In genomic region chr2:187576906-187577305, GRCh38 we compare ENCODE assay signal across 24 cellular contexts. TPM values are rescaled to one million over a fixed set of nuclear protein-coding genes. Genes with fewer than 3 reads are reported as not detected.
DNase-seq lines count a peak whose midpoint lies in the region; ATAC-seq, FAIRE-seq and TF ChIP-seq lines count a peak whose summit lies in the region.
"Had no signal": no experiment of that assay in that cellular context is flagged by ENCODE, and none has a peak within 500 bp of the region (broad histone marks: within the 10 kb centered on the region; RNA-seq: fewer than 3 reads in every experiment).

No MANE protein-coding gene starts in this region.

- no peak overlapping the region for H3K4me3 Mint-ChIP-seq in astrocyte (ENCODE audit: unreplicated experiment)
- H3K4me3 Mint-ChIP-seq in activated CD4-positive, alpha-beta T cell treated with anti-CD3 and anti-CD28 coated beads, Interleukin-2, amount 10 ng/mL, durations not matched to agents 7 days and 5 days, result no peak overlapping the region
- H3K4me3 Mint-ChIP-seq in activated T-cell treated with anti-CD3 and anti-CD28 coated beads, Interleukin-2, amount 50 U/mL, for 4 hours, result no peak overlapping the region
- H3K4me3 Mint-ChIP-seq: activated B cell treated with CpG ODN at 0.5 μM for 24 hours; activated T-helper 17 cell treated with anti-CD3 and anti-CD28 coated beads, Interleukin-2, amount 50 U/mL, for 72 hours; CD4-positive, alpha-beta T cell; T-helper 2 cell treated with Interferon-gamma antibody and Interleukin-4, amounts not matched to agents 5 μg/mL and 100 μg/mL, for 36 hours had no signal

- FAIRE-seq in astrocyte (lab: Jason Lieb, UNC) (no peak), HepG2 (lab: Jason Lieb, UNC) (no peak)
- FAIRE-seq: bronchial epithelial cell had no signal

- no peak overlapping the region for H3K4me2 ChIP-seq in astrocyte (ENCODE audit: low read length)
- H3K4me2 ChIP-seq in HepG2 (ENCODE audit: low read depth, low read length), result no peak overlapping the region

- no TSS peak for BruUV-seq in HepG2 (replicated peaks; lab: Mats Ljungman, UMichigan)

- no peak overlapping the region for H3K27ac Mint-ChIP-seq in astrocyte (ENCODE audit: unreplicated experiment)
- no peak overlapping the region for H3K27ac Mint-ChIP-seq in activated CD4-positive, alpha-beta T cell treated with anti-CD3 and anti-CD28 coated beads, Interleukin-2, amount 10 ng/mL, durations not matched to agents 7 days and 5 days
- H3K27ac Mint-ChIP-seq: activated B cell treated with CpG ODN at 0.5 μM for 24 hours; activated T-helper 17 cell treated with anti-CD3 and anti-CD28 coated beads, Interleukin-2, amount 50 U/mL, for 72 hours; CD4-positive, alpha-beta T cell; T-helper 2 cell treated with Interferon-gamma antibody and Interleukin-4, amounts not matched to agents 5 μg/mL and 100 μg/mL, for 36 hours had no signal

- no peak for TF ChIP-seq RAD21 in HepG2 (CRISPR knock-in tag; IDR thresholded peaks at IDR 0.05)

- H3K36me3 ChIP-seq in astrocyte (ENCODE audit: insufficient read depth, low read length) (no peaks in the 10 kb centered on the region), HepG2 (replicated peaks in 1 of 2; ENCODE audit: control insufficient read depth in 1 of 2, insufficient read depth in 2 of 2, low read length in 2 of 2) (no peaks in the 10 kb centered on the region)
- H3K36me3 ChIP-seq: gastrocnemius medialis, neutrophil had no signal

- TF ChIP-seq POLR2A in HepG2 (IDR thresholded peaks at IDR 0.05; ENCODE audit: insufficient read depth in 1 of 2, low read depth in 2 of 2, low read length in 2 of 2), result no peak

- H3K27me3 ChIP-seq in astrocyte (ENCODE audit: insufficient read depth, low read length) (no peaks in the 10 kb centered on the region), HepG2 (ENCODE audit: control insufficient read depth in 1 of 2, insufficient read depth in 2 of 2, low read length in 2 of 2) (no peaks in the 10 kb centered on the region)
- H3K27me3 ChIP-seq: gastrocnemius medialis, neutrophil had no signal

- H3K9me3 Mint-ChIP-seq in astrocyte (ENCODE audit: unreplicated experiment), result peaks cover 9% of the 10 kb centered on the region
- H3K9me3 Mint-ChIP-seq in activated CD4-positive, alpha-beta T cell treated with anti-CD3 and anti-CD28 coated beads, Interleukin-2, amount 10 ng/mL, durations not matched to agents 7 days and 5 days, result no peaks in the 10 kb centered on the region
- peaks cover 3% of the 10 kb centered on the region for H3K9me3 Mint-ChIP-seq in activated T-cell treated with anti-CD3 and anti-CD28 coated beads, Interleukin-2, amount 50 U/mL, for 4 hours
- H3K9me3 Mint-ChIP-seq: activated T-helper 17 cell treated with anti-CD3 and anti-CD28 coated beads, Interleukin-2, amount 50 U/mL, for 72 hours; T-helper 2 cell treated with Interferon-gamma antibody and Interleukin-4, amounts not matched to agents 5 μg/mL and 100 μg/mL, for 36 hours had no signal

- in situ Hi-C loops in HepG2 (cut with HindIII; ENCODE audit: extremely low pct_ligation_motif_present, low pct_unique_long_range_greater_than_20kb), result loop anchor here (5.0 to 25.0 kb wide), 3 partner anchors 75 to 935 kb away; no protein-coding TSS in a partner anchor

- H3K4me1 ChIP-seq in astrocyte (ENCODE audit: insufficient read depth, low read length) (peaks cover 10% of the 10 kb centered on the region), HepG2 (ENCODE audit: insufficient read depth, low read length) (peaks cover 45% of the 10 kb centered on the region)

- H3K4me3 ChIP-seq in astrocyte (ENCODE audit: insufficient read depth, low read depth, low read length), result no peak overlapping the region
- H3K4me3 ChIP-seq in HepG2 (replicated peaks in 1 of 3; ENCODE audit: insufficient read depth in 1 of 3, low read depth in 2 of 3, low read length in 3 of 3), result no peak overlapping the region
- H3K4me3 ChIP-seq: gastrocnemius medialis had no signal

- POLR2A ChIA-PET in HepG2 (lab: Yijun Ruan, JAX), result no interaction called here
- POLR2A ChIA-PET in activated CD4-positive, alpha-beta T cell treated with anti-CD3 and anti-CD28 coated beads, Interleukin-2, amount 10 ng/mL, durations not matched to agents 7 days and 5 days (lab: Charles Lee), result no interaction called here

- H3K9ac ChIP-seq in astrocyte (ENCODE audit: low read length), result no peak overlapping the region
- H3K9ac ChIP-seq in HepG2 (ENCODE audit: insufficient read depth, low read depth, low read length), result no peak overlapping the region

- CTCF ChIA-PET in HepG2 (lab: Yijun Ruan, JAX; ENCODE audit: low intra/inter-chr PET ratio, low total read pairs), result interaction anchor here (0.8 to 2.0 kb wide), 2 partner anchors 76 to 79 kb away, joined by 3 to 8 read pairs; no protein-coding TSS in a partner anchor
- CTCF ChIA-PET in activated CD4-positive, alpha-beta T cell treated with anti-CD3 and anti-CD28 coated beads, Interleukin-2, amount 10 ng/mL, durations not matched to agents 7 days and 5 days (lab: Charles Lee), result interaction anchor here (1.1 kb wide), 1 partner anchor 10 kb away, joined by 3 read pairs; no protein-coding TSS in a partner anchor

- peak; percentile 51 for ATAC-seq in HepG2
- ATAC-seq in activated T-cell treated with anti-CD3 and anti-CD28 coated beads, Interleukin-2, amount 50 U/mL, for 4 hours, result no peak
- ATAC-seq: activated T-helper 17 cell treated with anti-CD3 and anti-CD28 coated beads, Interleukin-2, amount 50 U/mL, for 72 hours; gastrocnemius medialis; left colon had no signal

- H3K27ac ChIP-seq in astrocyte (ENCODE audit: low read depth, low read length) (no peak overlapping the region), HepG2 (ENCODE audit: extremely low read length, insufficient read depth, low read length) (no peak overlapping the region)
- H3K27ac ChIP-seq: gastrocnemius medialis, neutrophil had no signal

- H3K36me3 Mint-ChIP-seq in astrocyte (ENCODE audit: low read depth, unreplicated experiment), result no peaks in the 10 kb centered on the region
- H3K36me3 Mint-ChIP-seq in activated CD4-positive, alpha-beta T cell treated with anti-CD3 and anti-CD28 coated beads, Interleukin-2, amount 10 ng/mL, durations not matched to agents 7 days and 5 days (ENCODE audit: low read depth), result no peaks in the 10 kb centered on the region
- no peaks in the 10 kb centered on the region for H3K36me3 Mint-ChIP-seq in activated T-cell treated with anti-CD3 and anti-CD28 coated beads, Interleukin-2, amount 50 U/mL, for 4 hours (ENCODE audit: insufficient read depth)

- H3K27me3 Mint-ChIP-seq in astrocyte (ENCODE audit: low read depth, unreplicated experiment), result no peaks in the 10 kb centered on the region
- no peaks in the 10 kb centered on the region for H3K27me3 Mint-ChIP-seq in activated CD4-positive, alpha-beta T cell treated with anti-CD3 and anti-CD28 coated beads, Interleukin-2, amount 10 ng/mL, durations not matched to agents 7 days and 5 days
- H3K27me3 Mint-ChIP-seq in activated T-cell treated with anti-CD3 and anti-CD28 coated beads, Interleukin-2, amount 50 U/mL, for 4 hours (ENCODE audit: low read depth), result no peaks in the 10 kb centered on the region
- H3K27me3 Mint-ChIP-seq: activated B cell treated with CpG ODN at 0.5 μM for 24 hours; activated T-helper 17 cell treated with anti-CD3 and anti-CD28 coated beads, Interleukin-2, amount 50 U/mL, for 72 hours; CD4-positive, alpha-beta T cell had no signal

- H4K20me1 ChIP-seq in astrocyte (ENCODE audit: insufficient read depth, low read length), result no peaks in the 10 kb centered on the region
- H4K20me1 ChIP-seq in HepG2 (ENCODE audit: insufficient read depth, low read length), result no peaks in the 10 kb centered on the region

- H2AFZ ChIP-seq in astrocyte (ENCODE audit: low read depth, low read length), result no peak overlapping the region
- no peak overlapping the region for H2AFZ ChIP-seq in HepG2 (ENCODE audit: low read length)

- peaks cover 5% of the 10 kb centered on the region for H3K4me1 Mint-ChIP-seq in astrocyte (ENCODE audit: low read depth, unreplicated experiment)
- peaks cover 3% of the 10 kb centered on the region for H3K4me1 Mint-ChIP-seq in activated CD4-positive, alpha-beta T cell treated with anti-CD3 and anti-CD28 coated beads, Interleukin-2, amount 10 ng/mL, durations not matched to agents 7 days and 5 days
- H3K4me1 Mint-ChIP-seq in activated T-cell treated with anti-CD3 and anti-CD28 coated beads, Interleukin-2, amount 50 U/mL, for 4 hours (ENCODE audit: low read depth), result peaks cover 3% of the 10 kb centered on the region
- H3K4me1 Mint-ChIP-seq: activated B cell treated with CpG ODN at 0.5 μM for 24 hours had no signal

- DNase-seq in OCI-M1 (lab: John Stamatoyannopoulos, UW), result peak; percentile 54
- peak; percentile 18 for DNase-seq in astrocyte (ENCODE audit: low read depth)
- no peak for DNase-seq in HepG2 (ENCODE audit: low spot score)
- DNase-seq in activated CD4-positive, alpha-beta T cell treated with anti-CD3 and anti-CD28 coated beads, Interleukin-2, amount 50 U/mL, for 48 hours, result no peak
- DNase-seq in activated CD4-positive, alpha-beta T cell treated with anti-CD3 and anti-CD28 coated beads, Interleukin-2, amount 10 ng/mL, durations not matched to agents 7 days and 5 days, result no peak
- DNase-seq in DMS53 (lab: John Stamatoyannopoulos, UW), result no peak
- no peak for DNase-seq in activated T-cell treated with anti-CD3 and anti-CD28 coated beads, Interleukin-2, amount 50 U/mL, for 4 hours
- DNase-seq: activated B cell treated with CpG ODN at 0.5 μM for 24 hours; activated CD4-positive, alpha-beta T cell treated with anti-CD3 and anti-CD28 coated beads, Interleukin-2, amount 50 U/mL, for 4 hours; activated naive CD4-positive, alpha-beta T cell treated with anti-CD3 and anti-CD28 coated beads, Interleukin-2, amount 50 U/mL, for 16 hours; AML-193; amygdala; CD4-positive, alpha-beta T cell; effector CD8-positive, alpha-beta T cell; gastrocnemius medialis; left colon; NCI-H1417 treated with DMSO at 0.1 percent for 48 hours; NCI-H2107; NCI-H748 treated with DMSO at 0.1 percent for 48 hours; stimulated activated naive CD4-positive, alpha-beta T cell treated with Interleukin-2 at 50 U/mL for 16 hours had no signal

- H3K9me3 ChIP-seq in astrocyte (ENCODE audit: insufficient read depth, low read depth, low read length) (no peaks in the 10 kb centered on the region), HepG2 (ENCODE audit: low read length) (no peaks in the 10 kb centered on the region)
- H3K9me3 ChIP-seq: gastrocnemius medialis, neutrophil had no signal

- H3K79me2 ChIP-seq in astrocyte (ENCODE audit: insufficient read depth, low read length) (no peaks in the 10 kb centered on the region), HepG2 (ENCODE audit: insufficient read depth, low read length) (no peaks in the 10 kb centered on the region)

- intact Hi-C loops in HepG2 (cut with micrococcal nuclease; ENCODE audit: unreplicated experiment), result loop anchor here (1.0 kb wide), 1 partner anchor 36 kb away; no protein-coding TSS in a partner anchor

- TF ChIP-seq EP300 in HepG2 (IDR thresholded peaks at IDR 0.05; ENCODE audit: low read depth in 2 of 2, low read length in 2 of 2) (no peak), HepG2 (CRISPR knock-in tag; IDR thresholded peaks at IDR 0.05; ENCODE audit: borderline replicate concordance) (no peak)

- TF ChIP-seq CTCF in astrocyte (IDR thresholded peaks at IDR 0.05; ENCODE audit: insufficient read depth, low read depth, low read length) (no peak), HepG2 (CRISPR knock-in tag; IDR thresholded peaks at IDR 0.05) (no peak)

RNA-seq across cellular contexts. Expression of gene TFPI, which starts 22.7 kb away (rescaled TPM):
- total RNA-seq in astrocyte (52.9 and 56.6 TPM in 2 replicates), HepG2 (2016; rRNA removed; fragmentation: Illumina TruSeq; extraction: Trizol) (161 and 301 TPM in 2 replicates)
- 38.3 and 39.3 TPM in 2 replicates for total RNA-seq in HepG2 (2016; cell fraction: cytosol; rRNA removed; fragmentation: Illumina TruSeq; extraction: Trizol; ENCODE audit: low read depth)
- 172 and 272 TPM in 2 replicates for total RNA-seq in HepG2 (2016; cell fraction: insoluble cytoplasmic fraction; rRNA removed; fragmentation: Illumina TruSeq; extraction: Trizol)
- total RNA-seq in HepG2 (2016; cell fraction: membrane; rRNA removed; fragmentation: Illumina TruSeq; extraction: Trizol), result 52.0 and 70.0 TPM in 2 replicates
- total RNA-seq in HepG2 (2016; cell fraction: nucleus; rRNA removed; fragmentation: Illumina TruSeq; extraction: Trizol), result 317 and 356 TPM in 2 replicates
- polyA plus RNA-seq in HepG2 (2011; rRNA removed), result 404 and 436 TPM in 2 replicates
- polyA plus RNA-seq in HepG2 (2011; cell fraction: cytosol; rRNA removed), result 141 and 281 TPM in 2 replicates
- polyA plus RNA-seq in HepG2 (2011; cell fraction: nucleus; rRNA removed), result 59.5 and 99.9 TPM in 2 replicates
- 778 and 1,175 TPM in 2 replicates for polyA plus RNA-seq in HepG2 (2012)
- polyA plus RNA-seq in HepG2 (2016; cell fraction: cytosol; fragmentation: Illumina TruSeq; extraction: Trizol; ENCODE audit: low read depth), result 23.5 and 25.5 TPM in 2 replicates
- polyA plus RNA-seq in HepG2 (2016; cell fraction: insoluble cytoplasmic fraction; fragmentation: Illumina TruSeq; extraction: Trizol; ENCODE audit: low read depth), result 122 TPM in 2 replicates
- polyA plus RNA-seq in HepG2 (2016; cell fraction: membrane; fragmentation: Illumina TruSeq; extraction: Trizol; ENCODE audit: low read depth), result 32.9 and 33.4 TPM in 2 replicates
- polyA plus RNA-seq in HepG2 (2016; cell fraction: nucleus; fragmentation: Illumina TruSeq; extraction: Trizol; ENCODE audit: insufficient read depth, low read depth), result 310 and 322 TPM in 2 replicates
- polyA minus RNA-seq in HepG2 (2011; rRNA and poly(A)+ RNA removed; ENCODE audit: low replicate concordance), result 28.8 and 207 TPM in 2 replicates
- 198 and 296 TPM in 2 replicates for polyA minus RNA-seq in HepG2 (2011; cell fraction: cytosol; rRNA and poly(A)+ RNA removed)
- polyA minus RNA-seq in HepG2 (2011; cell fraction: nucleus; rRNA and poly(A)+ RNA removed), result 460 and 590 TPM in 2 replicates
- total RNA-seq in activated CD4-positive, alpha-beta T cell treated with anti-CD3 and anti-CD28 coated beads, Interleukin-2, amount 10 ng/mL, durations not matched to agents 7 days and 5 days, result not detected
- total RNA-seq in activated T-cell treated with anti-CD3 and anti-CD28 coated beads, Interleukin-2, amount 50 U/mL, for 4 hours, result under 1 TPM; 0.26 to 0.65 (median 0.56) TPM
- total RNA-seq: activated B cell treated with CpG ODN at 0.5 μM for 24 hours had no signal

Comparison
In these comparisons a context has a peak if more than half of its experiments do, and no peak if none do; other contexts are left out.
1. DNase-seq: peak in OCI-M1 (single experiment) and astrocyte (single experiment); none in HepG2 (single experiment), activated CD4-positive, alpha-beta T cell treated with anti-CD3 and anti-CD28 coated beads, Interleukin-2, amount 50 U/mL, for 48 hours (0 of 2), activated CD4-positive, alpha-beta T cell treated with anti-CD3 and anti-CD28 coated beads, Interleukin-2, amount 10 ng/mL, durations not matched to agents 7 days and 5 days (single experiment), DMS53 (single experiment) and activated T-cell treated with anti-CD3 and anti-CD28 coated beads, Interleukin-2, amount 50 U/mL, for 4 hours (single experiment).
2. RNA of gene TFPI, which starts 22.7 kb away (total RNA-seq): 38.3 to 356 TPM in HepG2 and 52.9 to 56.6 TPM in astrocyte; 0.26 to 0.65 TPM in activated T-cell treated with anti-CD3 and anti-CD28 coated beads, Interleukin-2, amount 50 U/mL, for 4 hours and not detected in activated CD4-positive, alpha-beta T cell treated with anti-CD3 and anti-CD28 coated beads, Interleukin-2, amount 10 ng/mL, durations not matched to agents 7 days and 5 days; every median in the first group is over 10 times any median in the second.